15 cellular contexts compared by ENCODE assay signal in genomic region chr3:149122716-149123578, GRCh38.
"Had no signal": no experiment of that assay in that cellular context is flagged by ENCODE, and none has a peak within 500 bp of the region (broad histone marks: within the 10 kb centered on the region; RNA-seq: fewer than 3 reads in every experiment).

No MANE protein-coding gene starts in this region.

- H3K4me1 Mint-ChIP-seq: stimulated activated naive CD8-positive, alpha-beta T cell treated with anti-CD3 and anti-CD28 coated beads, Interleukin-15, amount 100 ng/mL, for 72 hours had no signal

- ATAC-seq: activated CD8-positive, alpha-beta T cell treated with anti-CD3 and anti-CD28 coated beads, Interleukin-2, amount 10 ng/mL, durations not matched to agents 7 days and 5 days; left lobe of liver; stimulated activated naive CD8-positive, alpha-beta T cell treated with anti-CD3 and anti-CD28 coated beads, Interleukin-15, amount 100 ng/mL, for 72 hours; upper lobe of right lung had no signal

- H3K9me3 Mint-ChIP-seq: immature natural killer cell; stimulated activated naive CD8-positive, alpha-beta T cell treated with anti-CD3 and anti-CD28 coated beads, Interleukin-15, amount 100 ng/mL, for 72 hours had no signal

- DNase-seq: activated CD4-positive, alpha-beta T cell treated with anti-CD3 and anti-CD28 coated beads for 4 hours; activated CD8-positive, alpha-beta memory T cell treated with anti-CD3 and anti-CD28 coated beads, Interleukin-2, amount 50 U/mL, for 48 hours; activated CD8-positive, alpha-beta T cell treated with anti-CD3 and anti-CD28 coated beads, Interleukin-2, amount 10 ng/mL, durations not matched to agents 7 days and 5 days; cortex of kidney; effector CD8-positive, alpha-beta T cell; immature natural killer cell; mesenchymal stem cell; stimulated activated CD4-positive, alpha-beta T cell treated with anti-CD3 and anti-CD28 coated beads, Interleukin-4, amount 100 ng/mL, for 4 hours; stimulated activated naive CD8-positive, alpha-beta T cell treated with anti-CD3 and anti-CD28 coated beads, Interleukin-15, amount 100 ng/mL, for 72 hours; T-helper 1 cell; testis; upper lobe of right lung; WERI-Rb-1 had no signal

- H3K4me3 Mint-ChIP-seq: activated CD8-positive, alpha-beta T cell treated with anti-CD3 and anti-CD28 coated beads, Interleukin-2, amount 10 ng/mL, durations not matched to agents 7 days and 5 days; immature natural killer cell; stimulated activated naive CD8-positive, alpha-beta T cell treated with anti-CD3 and anti-CD28 coated beads, Interleukin-15, amount 100 ng/mL, for 72 hours had no signal

- H3K4me3 ChIP-seq: ascending aorta, testis, upper lobe of right lung had no signal

- H3K27ac Mint-ChIP-seq: activated CD8-positive, alpha-beta T cell treated with anti-CD3 and anti-CD28 coated beads, Interleukin-2, amount 10 ng/mL, durations not matched to agents 7 days and 5 days; immature natural killer cell; stimulated activated naive CD8-positive, alpha-beta T cell treated with anti-CD3 and anti-CD28 coated beads, Interleukin-15, amount 100 ng/mL, for 72 hours had no signal
